ENCODE assay signal across 23 cellular contexts in genomic region chr18:66874375-66874774, GRCh38.
DNase-seq lines count a peak whose midpoint lies in the region; ATAC-seq and TF ChIP-seq lines count a peak whose summit lies in the region.
"Had no signal": no experiment of that assay in that cellular context is flagged by ENCODE, and none has a peak within 500 bp of the region (broad histone marks: within the 10 kb centered on the region; RNA-seq: fewer than 3 reads in every experiment).

No MANE protein-coding gene starts in this region.

- no peak overlapping the region for H3K4me3 Mint-ChIP-seq in activated naive CD8-positive, alpha-beta T cell treated with anti-CD3 and anti-CD28 coated beads, Interleukin-2, amount 50 U/mL, for 24 hours
- H3K4me3 Mint-ChIP-seq: CD14-positive monocyte; CD4-positive, alpha-beta T cell; CD8-positive, alpha-beta memory T cell; HFFc6 had no signal

- peak; percentile 56 for DNase-seq in NCI-H146 (lab: John Stamatoyannopoulos, UW)
- no peak for DNase-seq in right lobe of liver
- no peak for DNase-seq in 8988T
- no peak for DNase-seq in activated naive CD8-positive, alpha-beta T cell treated with anti-CD3 and anti-CD28 coated beads, Interleukin-2, amount 50 U/mL, for 24 hours
- DNase-seq: ACHN; AML-193; BE2C; CD4-positive, alpha-beta T cell; CD8-positive, alpha-beta memory T cell; DMS 273 treated with DMSO at 0.1 percent for 48 hours; DMS79; EL; GDM1; GOT3; HFFc6 had no signal

- TF ChIP-seq CTCF in 22Rv1 (IDR thresholded peaks at IDR 0.05) (no peak), VCaP (conservative IDR thresholded peaks at IDR 0.05) (no peak), right lobe of liver (IDR thresholded peaks at IDR 0.05) (no peak)

- no peak overlapping the region for H3K27ac Mint-ChIP-seq in activated naive CD8-positive, alpha-beta T cell treated with anti-CD3 and anti-CD28 coated beads, Interleukin-2, amount 50 U/mL, for 24 hours
- H3K27ac Mint-ChIP-seq: CD14-positive monocyte; CD4-positive, alpha-beta T cell; CD8-positive, alpha-beta memory T cell; HFFc6 had no signal

- H3K4me1 Mint-ChIP-seq in activated naive CD8-positive, alpha-beta T cell treated with anti-CD3 and anti-CD28 coated beads, Interleukin-2, amount 50 U/mL, for 24 hours: no peaks in the 10 kb centered on the region
- H3K4me1 Mint-ChIP-seq: CD14-positive monocyte; CD8-positive, alpha-beta memory T cell had no signal

- H3K27ac ChIP-seq in 22Rv1 (peak overlapping the region; percentile 42), VCaP (peak overlapping the region; percentile 19), right lobe of liver (peak overlapping the region in 2 of 3 donors; percentile 28 to 51)
- H3K27ac ChIP-seq: A549; BLaER1 treated with 17β-estradiol and CSF1 and Interleukin-3, amounts not matched to agents 10 nM and 100 nM had no signal

- no peaks in the 10 kb centered on the region for H3K36me3 ChIP-seq in right lobe of liver
- H3K36me3 ChIP-seq: BE2C; BLaER1 treated with 17β-estradiol and CSF1 and Interleukin-3, amounts not matched to agents 10 nM and 100 nM; HAP-1 had no signal

- no peaks in the 10 kb centered on the region for H3K27me3 Mint-ChIP-seq in activated naive CD8-positive, alpha-beta T cell treated with anti-CD3 and anti-CD28 coated beads, Interleukin-2, amount 50 U/mL, for 24 hours
- H3K27me3 Mint-ChIP-seq: CD4-positive, alpha-beta T cell; CD8-positive, alpha-beta memory T cell had no signal

- H3K9me3 ChIP-seq in right lobe of liver: no peaks in the 10 kb centered on the region
- H3K9me3 ChIP-seq: A549; BE2C; BLaER1 treated with 17β-estradiol and CSF1 and Interleukin-3, amounts not matched to agents 10 nM and 100 nM; HAP-1 had no signal

- no peaks in the 10 kb centered on the region for H3K27me3 ChIP-seq in right lobe of liver
- H3K27me3 ChIP-seq: BE2C; BLaER1 treated with 17β-estradiol and CSF1 and Interleukin-3, amounts not matched to agents 10 nM and 100 nM had no signal

- no peak overlapping the region for H3K4me3 ChIP-seq in right lobe of liver
- H3K4me3 ChIP-seq: A549; BLaER1 treated with 17β-estradiol and CSF1 and Interleukin-3, amounts not matched to agents 10 nM and 100 nM; GM12878; HAP-1 had no signal

- peak; percentile 49 to 81 (median 68) for ATAC-seq in right lobe of liver
- ATAC-seq in activated naive CD8-positive, alpha-beta T cell treated with anti-CD3 and anti-CD28 coated beads, Interleukin-2, amount 50 U/mL, for 24 hours: no peak
- ATAC-seq in HG02938 (IDR thresholded peaks at IDR 0.05; ENCODE audit: unreplicated experiment): no peak
- ATAC-seq: A549, GM12878 had no signal

- peaks cover 0 to 29% (median 5%) of the 10 kb centered on the region in 4 donors for H3K4me1 ChIP-seq in right lobe of liver
- H3K4me1 ChIP-seq: A549; BE2C; BLaER1 treated with 17β-estradiol and CSF1 and Interleukin-3, amounts not matched to agents 10 nM and 100 nM; HAP-1 had no signal

- no peaks in the 10 kb centered on the region for H3K9me3 Mint-ChIP-seq in activated naive CD8-positive, alpha-beta T cell treated with anti-CD3 and anti-CD28 coated beads, Interleukin-2, amount 50 U/mL, for 24 hours
- H3K9me3 Mint-ChIP-seq: CD14-positive monocyte; CD4-positive, alpha-beta T cell had no signal

- TF ChIP-seq POLR2A in right lobe of liver (IDR thresholded peaks at IDR 0.05): no peak

- H3K36me3 Mint-ChIP-seq in activated naive CD8-positive, alpha-beta T cell treated with anti-CD3 and anti-CD28 coated beads, Interleukin-2, amount 50 U/mL, for 24 hours (ENCODE audit: low read depth): no peaks in the 10 kb centered on the region
- H3K36me3 Mint-ChIP-seq: CD14-positive monocyte; CD8-positive, alpha-beta memory T cell had no signal

- intact Hi-C loops in right lobe of liver (cut with DNase I): no loop called here

Comparison
In these comparisons a context has a peak if more than half of its experiments do, and no peak if none do; other contexts are left out.
1. ATAC-seq: peak in right lobe of liver (4 of 4); none in activated naive CD8-positive, alpha-beta T cell treated with anti-CD3 and anti-CD28 coated beads, Interleukin-2, amount 50 U/mL, for 24 hours (single experiment) and HG02938 (single experiment).
2. Peak in every context shown above with its lines, with median percentiles within 50 percentile points of each other: H3K27ac ChIP-seq.